Comparison of ENCODE assay signal across 11 cellular contexts in genomic region chr2:234146087-234146826, GRCh38.
A peak's percentile ranks its signal among the peaks of the same experiment; 100 is the strongest.
DNase-seq lines count a peak whose midpoint lies in the region; ATAC-seq and TF ChIP-seq lines count a peak whose summit lies in the region.
"Had no signal": no experiment of that assay in that cellular context is flagged by ENCODE, and none has a peak within 500 bp of the region (broad histone marks: within the 10 kb centered on the region; RNA-seq: fewer than 3 reads in every experiment).

No MANE protein-coding gene starts in this region.

- TF ChIP-seq CTCF in osteoblast (IDR thresholded peaks at IDR 0.05; ENCODE audit: extremely low read depth, low read depth, low read length) (no peak), WTC11 (IDR thresholded peaks at IDR 0.05) (no peak)

- H2AFZ ChIP-seq in osteoblast (ENCODE audit: low read length), result peak overlapping the region; percentile 23
- H2AFZ ChIP-seq in neuronal stem cell (ENCODE audit: low read length), result no peak overlapping the region

- no peaks in the 10 kb centered on the region for H3K36me3 Mint-ChIP-seq in WTC11

- no peaks in the 10 kb centered on the region for H3K79me2 ChIP-seq in osteoblast (ENCODE audit: insufficient read depth, low read length)

- peaks cover 33% of the 10 kb centered on the region for H3K4me1 ChIP-seq in effector memory CD4-positive, alpha-beta T cell (ENCODE audit: control insufficient read depth, insufficient read depth, low read length, poor library complexity, severe bottlenecking)
- H3K4me1 ChIP-seq in osteoblast (ENCODE audit: insufficient read depth, low read length) (peaks cover 6% of the 10 kb centered on the region), neuronal stem cell (ENCODE audit: control insufficient read depth in 2 of 2, insufficient read depth in 1 of 2, low read depth in 1 of 2, low read length in 2 of 2) (no peaks in the 10 kb centered on the region)

- no peak overlapping the region for H3K14ac ChIP-seq in neuronal stem cell (ENCODE audit: low read length)

- no peak overlapping the region for H3K9ac ChIP-seq in neuronal stem cell (ENCODE audit: low read depth, low read length, poor library complexity)

- H3K4me2 ChIP-seq in osteoblast (ENCODE audit: insufficient read depth, low read length) (peak overlapping the region; percentile 48), neuronal stem cell (ENCODE audit: insufficient read depth, low read length, poor library complexity, severe bottlenecking) (no peak overlapping the region)

- H3K4me1 Mint-ChIP-seq in WTC11, result no peaks in the 10 kb centered on the region

- H3K4me3 Mint-ChIP-seq in WTC11, result no peak overlapping the region

- no peaks in the 10 kb centered on the region; the same call in 1 of the 2 replicates for H3K27me3 Mint-ChIP-seq in WTC11 (ENCODE audit: low read depth)

- H3K27ac Mint-ChIP-seq in WTC11, result no peak overlapping the region

- H3K9me3 Mint-ChIP-seq in WTC11, result no peaks in the 10 kb centered on the region; the same call in 1 of the 2 replicates

- no peak overlapping the region for H3K4ac ChIP-seq in neuronal stem cell (ENCODE audit: low read length)

- no peak overlapping the region for H2BK15ac ChIP-seq in neuronal stem cell (ENCODE audit: low read length)

- H3K36me3 ChIP-seq in effector memory CD4-positive, alpha-beta T cell (ENCODE audit: control insufficient read depth, insufficient read depth, low read length), result no peaks in the 10 kb centered on the region
- no peaks in the 10 kb centered on the region for H3K36me3 ChIP-seq in osteoblast (ENCODE audit: insufficient read depth, low read length)
- H3K36me3 ChIP-seq in neuronal stem cell (replicated peaks in 1 of 2; ENCODE audit: control insufficient read depth in 2 of 2, insufficient read depth in 2 of 2, low read length in 2 of 2), result no peaks in the 10 kb centered on the region
- H3K36me3 ChIP-seq: WERI-Rb-1 had no signal

- no peaks in the 10 kb centered on the region for H3K9me3 ChIP-seq in effector memory CD4-positive, alpha-beta T cell (ENCODE audit: control insufficient read depth, low read length)
- H3K9me3 ChIP-seq in osteoblast (ENCODE audit: low read depth, low read length) (no peaks in the 10 kb centered on the region), neuronal stem cell (replicated peaks in 1 of 2; ENCODE audit: control insufficient read depth in 2 of 2, insufficient read depth in 1 of 2, low read depth in 1 of 2, low read length in 2 of 2) (no peaks in the 10 kb centered on the region)

- no peak overlapping the region for H4K8ac ChIP-seq in neuronal stem cell (ENCODE audit: low read depth, low read length)

- no peak overlapping the region for H3K4me3 ChIP-seq in effector memory CD4-positive, alpha-beta T cell (ENCODE audit: insufficient read depth, low read depth, low read length, poor library complexity, severe bottlenecking)
- H3K4me3 ChIP-seq in osteoblast (ENCODE audit: insufficient read depth, low read length), result no peak overlapping the region
- H3K4me3 ChIP-seq in neuronal stem cell (ENCODE audit: low read length in 2 of 2), result no peak overlapping the region

- H2BK12ac ChIP-seq in neuronal stem cell (ENCODE audit: low read length), result no peak overlapping the region

- DNase-seq in DMS53 (lab: John Stamatoyannopoulos, UW) (peak; percentile 18), DMS53 treated with DMSO at 0.1 percent for 48 hours (lab: John Stamatoyannopoulos, UW; ENCODE audit: unreplicated experiment) (no peak), RKO (ENCODE audit: low spot score) (peak; percentile 38), osteoblast (ENCODE audit: insufficient read length, low spot score, missing footprints) (peak; percentile 86), WTC11 (ENCODE audit: low spot score) (no peak), NCI-H187 (lab: John Stamatoyannopoulos, UW) (no peak), neuronal stem cell (ENCODE audit: low spot score) (no peak)
- no peak for DNase-seq in effector memory CD4-positive, alpha-beta T cell
- DNase-seq: cortex of kidney, NCI-H2029 treated with DMSO at 0.1 percent for 48 hours, WERI-Rb-1 had no signal

- no peak overlapping the region for H4K91ac ChIP-seq in neuronal stem cell (ENCODE audit: low read depth, low read length, poor library complexity)

- CTCF ChIA-PET in WTC11 (lab: Charles Lee), result interaction anchor here (1.8 kb wide), 1 partner anchor 11 kb away, joined by 4 read pairs; no protein-coding TSS in a partner anchor

- H3K27ac ChIP-seq in effector memory CD4-positive, alpha-beta T cell (ENCODE audit: insufficient read depth, low read length, poor library complexity, severe bottlenecking), result peak overlapping the region; percentile 17
- H3K27ac ChIP-seq in osteoblast (ENCODE audit: low read depth, low read length), result peak overlapping the region; percentile 62
- H3K27ac ChIP-seq in neuronal stem cell (replicated peaks; ENCODE audit: low read length), result no peak overlapping the region
- H3K27ac ChIP-seq: WERI-Rb-1 had no signal

- H3K23ac ChIP-seq in neuronal stem cell (ENCODE audit: low read depth, low read length, poor library complexity), result no peak overlapping the region

- H2BK5ac ChIP-seq in neuronal stem cell (ENCODE audit: low read length), result no peak overlapping the region

- no peak overlapping the region for H2BK120ac ChIP-seq in neuronal stem cell (ENCODE audit: low read depth, low read length)

- POLR2A ChIA-PET in WTC11 (lab: Charles Lee), result interaction anchor here (0.5 kb wide), 1 partner anchor 19 kb away, joined by 3 read pairs; no protein-coding TSS in a partner anchor

- H3K27me3 ChIP-seq in effector memory CD4-positive, alpha-beta T cell (replicated peaks; ENCODE audit: control insufficient read depth, insufficient read depth, low read length, poor library complexity, severe bottlenecking), result no peaks in the 10 kb centered on the region
- H3K27me3 ChIP-seq in osteoblast (ENCODE audit: insufficient read depth, low read length) (no peaks in the 10 kb centered on the region), neuronal stem cell (ENCODE audit: control insufficient read depth in 3 of 3, insufficient read depth in 3 of 3, low read depth in 1 of 3, low read length in 3 of 3) (peaks cover 0 to 3% (median 0%) of the 10 kb centered on the region in 3 experiments)

- no peak overlapping the region for H2AK5ac ChIP-seq in neuronal stem cell (ENCODE audit: low read depth, low read length)

- no CpG with 5 or more reads among the region's 8 CpGs for WGBS in neuronal stem cell (ENCODE audit: extremely low coverage in 2 of 2, insufficient read length in 2 of 2, insufficient replicate concordance in 1 of 2), 2 donors

- no peaks in the 10 kb centered on the region for H4K20me1 ChIP-seq in osteoblast (ENCODE audit: insufficient read depth, low read length)

- no peak overlapping the region for H3K18ac ChIP-seq in neuronal stem cell (ENCODE audit: low read length)

- H3K79me1 ChIP-seq in neuronal stem cell (ENCODE audit: low read depth, low read length), result no peaks in the 10 kb centered on the region

- no peak for ATAC-seq in WTC11

TF ChIP-seq in WTC11, 78 proteins besides CTCF, POLR2A, EP300 and RAD21 (continues in another document):
- TF ChIP-seq CBFB (CRISPR knock-in tag; IDR thresholded peaks at IDR 0.05; ENCODE audit: low read depth) (no peak), PRRX2 (CRISPR knock-in tag; IDR thresholded peaks at IDR 0.05) (no peak), ZBTB21 (CRISPR knock-in tag; IDR thresholded peaks at IDR 0.05; ENCODE audit: borderline replicate concordance) (no peak), ATF1 (CRISPR knock-in tag; IDR thresholded peaks at IDR 0.05) (no peak), NFYB (CRISPR knock-in tag; conservative IDR thresholded peaks at IDR 0.05; ENCODE audit: low read depth) (no peak), HMGXB4 (CRISPR knock-in tag; IDR thresholded peaks at IDR 0.05) (no peak)
- TF ChIP-seq, protein P1, sequence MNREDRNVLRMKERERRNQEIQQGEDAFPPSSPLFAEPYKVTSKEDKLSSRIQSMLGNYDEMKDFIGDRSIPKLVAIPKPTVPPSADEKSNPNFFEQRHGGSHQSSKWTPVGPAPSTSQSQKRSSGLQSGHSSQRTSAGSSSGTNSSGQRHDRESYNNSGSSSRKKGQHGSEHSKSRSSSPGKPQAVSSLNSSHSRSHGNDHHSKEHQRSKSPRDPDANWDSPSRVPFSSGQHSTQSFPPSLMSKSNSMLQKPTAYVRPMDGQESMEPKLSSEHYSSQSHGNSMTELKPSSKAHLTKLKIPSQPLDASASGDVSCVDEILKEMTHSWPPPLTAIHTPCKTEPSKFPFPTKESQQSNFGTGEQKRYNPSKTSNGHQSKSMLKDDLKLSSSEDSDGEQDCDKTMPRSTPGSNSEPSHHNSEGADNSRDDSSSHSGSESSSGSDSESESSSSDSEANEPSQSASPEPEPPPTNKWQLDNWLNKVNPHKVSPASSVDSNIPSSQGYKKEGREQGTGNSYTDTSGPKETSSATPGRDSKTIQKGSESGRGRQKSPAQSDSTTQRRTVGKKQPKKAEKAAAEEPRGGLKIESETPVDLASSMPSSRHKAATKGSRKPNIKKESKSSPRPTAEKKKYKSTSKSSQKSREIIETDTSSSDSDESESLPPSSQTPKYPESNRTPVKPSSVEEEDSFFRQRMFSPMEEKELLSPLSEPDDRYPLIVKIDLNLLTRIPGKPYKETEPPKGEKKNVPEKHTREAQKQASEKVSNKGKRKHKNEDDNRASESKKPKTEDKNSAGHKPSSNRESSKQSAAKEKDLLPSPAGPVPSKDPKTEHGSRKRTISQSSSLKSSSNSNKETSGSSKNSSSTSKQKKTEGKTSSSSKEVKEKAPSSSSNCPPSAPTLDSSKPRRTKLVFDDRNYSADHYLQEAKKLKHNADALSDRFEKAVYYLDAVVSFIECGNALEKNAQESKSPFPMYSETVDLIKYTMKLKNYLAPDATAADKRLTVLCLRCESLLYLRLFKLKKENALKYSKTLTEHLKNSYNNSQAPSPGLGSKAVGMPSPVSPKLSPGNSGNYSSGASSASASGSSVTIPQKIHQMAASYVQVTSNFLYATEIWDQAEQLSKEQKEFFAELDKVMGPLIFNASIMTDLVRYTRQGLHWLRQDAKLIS (CRISPR knock-in tag; IDR thresholded peaks at IDR 0.05; ENCODE audit: borderline replicate concordance), result no peak

Comparison
In these comparisons a context has a peak if more than half of its experiments do, and no peak if none do; other contexts are left out.
1. DNase-seq: peak in DMS53 (single experiment), RKO (single experiment) and osteoblast (single experiment); none in DMS53 treated with DMSO at 0.1 percent for 48 hours (single experiment), effector memory CD4-positive, alpha-beta T cell (0 of 3), WTC11 (single experiment), NCI-H187 (0 of 2) and neuronal stem cell (single experiment).